Comparison of ENCODE assay signal across 27 cellular contexts in the genomic region with DNA sequence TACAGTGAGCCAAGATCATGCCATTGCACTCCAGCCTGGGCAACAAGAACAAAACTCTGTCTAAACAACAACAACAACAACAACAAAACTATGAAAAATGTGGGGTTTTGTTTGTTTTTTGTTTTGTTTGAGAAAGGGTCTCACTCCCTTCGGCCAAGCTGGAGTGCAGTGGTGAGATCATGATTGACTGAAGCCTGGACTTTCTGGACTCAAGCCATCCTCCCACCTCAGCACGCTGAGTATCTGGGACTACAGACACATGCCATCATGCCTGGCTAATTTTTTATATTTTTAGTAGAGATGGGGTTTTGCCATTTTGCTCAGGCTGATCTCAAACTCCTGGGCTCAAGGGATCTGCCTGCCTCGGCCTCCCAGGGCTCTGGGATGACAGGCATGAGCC.
"Had no signal": no experiment of that assay in that cellular context is flagged by ENCODE, and none has a peak within 500 bp of the region (broad histone marks: within the 10 kb centered on the region; RNA-seq: fewer than 3 reads in every experiment).

No MANE protein-coding gene starts in this region.

- H3K36me3 ChIP-seq: stomach, suprapubic skin, thoracic aorta, thyroid gland, tibial artery, tibial nerve, transverse colon, upper lobe of left lung, upper lobe of right lung, uterus, vagina had no signal

- ATAC-seq: stimulated activated effector memory CD8-positive, alpha-beta T cell treated with anti-CD3 and anti-CD28 coated beads, Interleukin-12 subunit alpha, Interleukin-12 subunit beta, amount 100 ng/mL, for 72 hours; stimulated activated memory B cell treated with anti-CD40 and anti-IgM and Interleukin-4, amounts not matched to agents 10 μg/mL and 1 μg/mL and 100 μg/mL, for 72 hours; stimulated activated naive B cell treated with anti-CD40 and anti-IgM and Interleukin-4, amounts not matched to agents 10 μg/mL and 1 μg/mL and 100 μg/mL, for 72 hours; stimulated activated naive CD8-positive, alpha-beta T cell treated with anti-CD3 and anti-CD28 coated beads, Interleukin-15, amount 100 ng/mL, for 72 hours; stimulated activated naive CD8-positive, alpha-beta T cell treated with anti-CD3 and anti-CD28 coated beads, Interleukin-15, Interleukin-2, amounts not matched to agents 100 U/mL and 50 U/mL, for 24 hours; upper lobe of right lung had no signal

- H3K9me3 ChIP-seq: stomach, suprapubic skin, testis, thoracic aorta, thyroid gland, tibial artery, tibial nerve, transverse colon, upper lobe of left lung, upper lobe of right lung, uterus, vagina had no signal

- H3K4me3 ChIP-seq: stomach, suprapubic skin, testis, thoracic aorta, thyroid gland, tibial artery, tibial nerve, transverse colon, upper lobe of left lung, upper lobe of right lung, uterus, vagina had no signal

- H3K4me1 ChIP-seq: testis, thyroid gland, upper lobe of right lung, uterus had no signal

- H3K27ac ChIP-seq: stomach, suprapubic skin, testis, thoracic aorta, thyroid gland, tibial artery, tibial nerve, transverse colon, upper lobe of left lung, upper lobe of right lung, uterus, vagina had no signal

- FAIRE-seq: urothelium cell line had no signal

- H3K27me3 ChIP-seq: stomach, suprapubic skin, testis, thyroid gland, tibial artery, tibial nerve, transverse colon, upper lobe of left lung, upper lobe of right lung, uterus, vagina had no signal

- DNase-seq: stimulated activated CD4-positive, alpha-beta T cell treated with anti-CD3 and anti-CD28 coated beads, Interleukin-2, amount 100 ng/mL, for 48 hours; stimulated activated CD4-positive, alpha-beta T cell treated with anti-CD3 and anti-CD28 coated beads, Interleukin-4, amount 100 ng/mL, for 1 hour; stimulated activated CD4-positive, alpha-beta T cell treated with anti-CD3 and anti-CD28 coated beads, Interleukin-4, amount 100 ng/mL, for 24 hours; stimulated activated CD4-positive, alpha-beta T cell treated with anti-CD3 and anti-CD28 coated beads, Interleukin-4, amount 100 ng/mL, for 4 hours; stimulated activated CD8-positive, alpha-beta memory T cell treated with anti-CD3 and anti-CD28 coated beads, Interleukin-4, amount 100 ng/mL, for 48 hours; stimulated activated naive B cell treated with anti-CD40 and anti-IgM and Interleukin-4, amounts not matched to agents 10 μg/mL and 1 μg/mL and 100 μg/mL, for 72 hours; stimulated activated naive CD4-positive, alpha-beta T cell; stimulated activated naive CD4-positive, alpha-beta T cell treated with Interleukin-2 at 50 U/mL for 16 hours; stimulated activated naive CD8-positive, alpha-beta T cell treated with anti-CD3 and anti-CD28 coated beads, Interleukin-15, amount 100 ng/mL, for 72 hours; stimulated activated naive CD8-positive, alpha-beta T cell treated with anti-CD3 and anti-CD28 coated beads, Interleukin-15, Interleukin-2, amounts not matched to agents 100 U/mL and 50 U/mL, for 24 hours; stomach; substantia nigra; testis; thyroid gland; tibial artery; transverse colon; trophoblast cell; upper lobe of left lung; upper lobe of right lung; uterus had no signal
